In the genomic region with DNA sequence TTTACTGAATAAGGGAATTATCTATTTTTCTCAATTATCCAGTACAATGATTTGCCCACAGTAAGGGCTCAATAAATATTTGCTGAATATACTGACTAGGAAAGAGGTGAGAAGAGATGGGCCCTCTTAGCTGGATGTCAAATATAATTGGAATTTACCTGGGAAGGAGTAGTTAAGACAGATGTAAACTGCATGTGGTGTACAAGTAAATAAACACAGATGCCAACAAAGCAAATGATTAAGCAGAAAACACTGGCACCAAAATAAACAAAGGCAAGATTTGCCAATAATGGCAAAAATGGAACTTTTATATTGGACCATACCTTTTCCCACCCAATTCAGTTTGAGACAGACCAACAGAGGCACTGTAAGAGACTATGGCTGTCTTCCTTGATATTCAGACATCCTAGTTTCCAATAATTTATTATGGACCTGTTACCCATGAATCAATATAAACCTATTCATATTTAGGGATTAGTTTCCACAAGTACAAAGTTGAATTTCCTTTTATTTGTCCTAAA, we compare ENCODE assay signal across 2 cellular contexts.
A peak's percentile ranks its signal among the peaks of the same experiment; 100 is the strongest.
TF ChIP-seq lines count a peak whose summit lies in the region.

No MANE protein-coding gene starts in this region.

TF ChIP-seq in liver, 16 proteins besides CTCF, POLR2A, EP300 and RAD21:
- TF ChIP-seq FOXA2 (IDR thresholded peaks at IDR 0.05) (peak; percentile 28), HNF4A (conservative IDR thresholded peaks at IDR 0.05) (no peak)

TF ChIP-seq in HepG2, 621 proteins besides CTCF, POLR2A, EP300 and RAD21:
- no peak for TF ChIP-seq AGO2 (optimal IDR thresholded peaks at IDR 0.05; ENCODE audit: low read depth, low read length)
- no peak for TF ChIP-seq MEF2D (CRISPR knock-in tag; IDR thresholded peaks at IDR 0.05)
- TF ChIP-seq, protein P1, sequence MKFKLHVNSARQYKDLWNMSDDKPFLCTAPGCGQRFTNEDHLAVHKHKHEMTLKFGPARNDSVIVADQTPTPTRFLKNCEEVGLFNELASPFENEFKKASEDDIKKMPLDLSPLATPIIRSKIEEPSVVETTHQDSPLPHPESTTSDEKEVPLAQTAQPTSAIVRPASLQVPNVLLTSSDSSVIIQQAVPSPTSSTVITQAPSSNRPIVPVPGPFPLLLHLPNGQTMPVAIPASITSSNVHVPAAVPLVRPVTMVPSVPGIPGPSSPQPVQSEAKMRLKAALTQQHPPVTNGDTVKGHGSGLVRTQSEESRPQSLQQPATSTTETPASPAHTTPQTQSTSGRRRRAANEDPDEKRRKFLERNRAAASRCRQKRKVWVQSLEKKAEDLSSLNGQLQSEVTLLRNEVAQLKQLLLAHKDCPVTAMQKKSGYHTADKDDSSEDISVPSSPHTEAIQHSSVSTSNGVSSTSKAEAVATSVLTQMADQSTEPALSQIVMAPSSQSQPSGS (CRISPR knock-in tag; IDR thresholded peaks at IDR 0.05) = no peak
- TF ChIP-seq, protein P2, sequence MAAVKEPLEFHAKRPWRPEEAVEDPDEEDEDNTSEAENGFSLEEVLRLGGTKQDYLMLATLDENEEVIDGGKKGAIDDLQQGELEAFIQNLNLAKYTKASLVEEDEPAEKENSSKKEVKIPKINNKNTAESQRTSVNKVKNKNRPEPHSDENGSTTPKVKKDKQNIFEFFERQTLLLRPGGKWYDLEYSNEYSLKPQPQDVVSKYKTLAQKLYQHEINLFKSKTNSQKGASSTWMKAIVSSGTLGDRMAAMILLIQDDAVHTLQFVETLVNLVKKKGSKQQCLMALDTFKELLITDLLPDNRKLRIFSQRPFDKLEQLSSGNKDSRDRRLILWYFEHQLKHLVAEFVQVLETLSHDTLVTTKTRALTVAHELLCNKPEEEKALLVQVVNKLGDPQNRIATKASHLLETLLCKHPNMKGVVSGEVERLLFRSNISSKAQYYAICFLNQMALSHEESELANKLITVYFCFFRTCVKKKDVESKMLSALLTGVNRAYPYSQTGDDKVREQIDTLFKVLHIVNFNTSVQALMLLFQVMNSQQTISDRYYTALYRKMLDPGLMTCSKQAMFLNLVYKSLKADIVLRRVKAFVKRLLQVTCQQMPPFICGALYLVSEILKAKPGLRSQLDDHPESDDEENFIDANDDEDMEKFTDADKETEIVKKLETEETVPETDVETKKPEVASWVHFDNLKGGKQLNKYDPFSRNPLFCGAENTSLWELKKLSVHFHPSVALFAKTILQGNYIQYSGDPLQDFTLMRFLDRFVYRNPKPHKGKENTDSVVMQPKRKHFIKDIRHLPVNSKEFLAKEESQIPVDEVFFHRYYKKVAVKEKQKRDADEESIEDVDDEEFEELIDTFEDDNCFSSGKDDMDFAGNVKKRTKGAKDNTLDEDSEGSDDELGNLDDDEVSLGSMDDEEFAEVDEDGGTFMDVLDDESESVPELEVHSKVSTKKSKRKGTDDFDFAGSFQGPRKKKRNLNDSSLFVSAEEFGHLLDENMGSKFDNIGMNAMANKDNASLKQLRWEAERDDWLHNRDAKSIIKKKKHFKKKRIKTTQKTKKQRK (IDR thresholded peaks at IDR 0.05; ENCODE audit: low read length) = no peak
- no peak for TF ChIP-seq ZNF878 (CRISPR knock-in tag; IDR thresholded peaks at IDR 0.05)
- no peak for TF ChIP-seq HOXA7 (CRISPR knock-in tag; IDR thresholded peaks at IDR 0.05)
- no peak for TF ChIP-seq ZFP36L1 (CRISPR knock-in tag; IDR thresholded peaks at IDR 0.05)
- no peak for TF ChIP-seq AGO1 (IDR thresholded peaks at IDR 0.05; ENCODE audit: low read depth, low read length, poor library complexity, severe bottlenecking)
- TF ChIP-seq, protein P3, sequence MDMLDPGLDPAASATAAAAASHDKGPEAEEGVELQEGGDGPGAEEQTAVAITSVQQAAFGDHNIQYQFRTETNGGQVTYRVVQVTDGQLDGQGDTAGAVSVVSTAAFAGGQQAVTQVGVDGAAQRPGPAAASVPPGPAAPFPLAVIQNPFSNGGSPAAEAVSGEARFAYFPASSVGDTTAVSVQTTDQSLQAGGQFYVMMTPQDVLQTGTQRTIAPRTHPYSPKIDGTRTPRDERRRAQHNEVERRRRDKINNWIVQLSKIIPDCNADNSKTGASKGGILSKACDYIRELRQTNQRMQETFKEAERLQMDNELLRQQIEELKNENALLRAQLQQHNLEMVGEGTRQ (IDR thresholded peaks at IDR 0.05; ENCODE audit: low read depth, low read length) = no peak
- TF ChIP-seq, protein P3 (CRISPR knock-in tag; IDR thresholded peaks at IDR 0.05; ENCODE audit: borderline replicate concordance) = no peak
- TF ChIP-seq, protein P4, sequence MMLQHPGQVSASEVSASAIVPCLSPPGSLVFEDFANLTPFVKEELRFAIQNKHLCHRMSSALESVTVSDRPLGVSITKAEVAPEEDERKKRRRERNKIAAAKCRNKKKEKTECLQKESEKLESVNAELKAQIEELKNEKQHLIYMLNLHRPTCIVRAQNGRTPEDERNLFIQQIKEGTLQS (CRISPR knock-in tag; IDR thresholded peaks at IDR 0.05) = no peak
- TF ChIP-seq HDAC6 (IDR thresholded peaks at IDR 0.05; ENCODE audit: low read depth, low read length) = no peak
- no peak for TF ChIP-seq NCOR1 (IDR thresholded peaks at IDR 0.05; ENCODE audit: borderline replicate concordance, low read length)
- TF ChIP-seq ZNF7 (CRISPR knock-in tag; IDR thresholded peaks at IDR 0.05) = no peak
- TF ChIP-seq NFRKB (IDR thresholded peaks at IDR 0.05) = no peak
- TF ChIP-seq POGZ (CRISPR knock-in tag; IDR thresholded peaks at IDR 0.05) = no peak
- TF ChIP-seq ZNF432 (CRISPR knock-in tag; IDR thresholded peaks at IDR 0.05; ENCODE audit: borderline replicate concordance) = no peak
- TF ChIP-seq THYN1 (CRISPR knock-in tag; IDR thresholded peaks at IDR 0.05; ENCODE audit: borderline replicate concordance, low read depth) = no peak
- no peak for TF ChIP-seq ERF (CRISPR knock-in tag; IDR thresholded peaks at IDR 0.05)
- TF ChIP-seq, protein P5, sequence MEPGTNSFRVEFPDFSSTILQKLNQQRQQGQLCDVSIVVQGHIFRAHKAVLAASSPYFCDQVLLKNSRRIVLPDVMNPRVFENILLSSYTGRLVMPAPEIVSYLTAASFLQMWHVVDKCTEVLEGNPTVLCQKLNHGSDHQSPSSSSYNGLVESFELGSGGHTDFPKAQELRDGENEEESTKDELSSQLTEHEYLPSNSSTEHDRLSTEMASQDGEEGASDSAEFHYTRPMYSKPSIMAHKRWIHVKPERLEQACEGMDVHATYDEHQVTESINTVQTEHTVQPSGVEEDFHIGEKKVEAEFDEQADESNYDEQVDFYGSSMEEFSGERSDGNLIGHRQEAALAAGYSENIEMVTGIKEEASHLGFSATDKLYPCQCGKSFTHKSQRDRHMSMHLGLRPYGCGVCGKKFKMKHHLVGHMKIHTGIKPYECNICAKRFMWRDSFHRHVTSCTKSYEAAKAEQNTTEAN (CRISPR knock-in tag; conservative IDR thresholded peaks at IDR 0.05) = no peak
